8 cellular contexts compared by ENCODE assay signal in the genomic region with DNA sequence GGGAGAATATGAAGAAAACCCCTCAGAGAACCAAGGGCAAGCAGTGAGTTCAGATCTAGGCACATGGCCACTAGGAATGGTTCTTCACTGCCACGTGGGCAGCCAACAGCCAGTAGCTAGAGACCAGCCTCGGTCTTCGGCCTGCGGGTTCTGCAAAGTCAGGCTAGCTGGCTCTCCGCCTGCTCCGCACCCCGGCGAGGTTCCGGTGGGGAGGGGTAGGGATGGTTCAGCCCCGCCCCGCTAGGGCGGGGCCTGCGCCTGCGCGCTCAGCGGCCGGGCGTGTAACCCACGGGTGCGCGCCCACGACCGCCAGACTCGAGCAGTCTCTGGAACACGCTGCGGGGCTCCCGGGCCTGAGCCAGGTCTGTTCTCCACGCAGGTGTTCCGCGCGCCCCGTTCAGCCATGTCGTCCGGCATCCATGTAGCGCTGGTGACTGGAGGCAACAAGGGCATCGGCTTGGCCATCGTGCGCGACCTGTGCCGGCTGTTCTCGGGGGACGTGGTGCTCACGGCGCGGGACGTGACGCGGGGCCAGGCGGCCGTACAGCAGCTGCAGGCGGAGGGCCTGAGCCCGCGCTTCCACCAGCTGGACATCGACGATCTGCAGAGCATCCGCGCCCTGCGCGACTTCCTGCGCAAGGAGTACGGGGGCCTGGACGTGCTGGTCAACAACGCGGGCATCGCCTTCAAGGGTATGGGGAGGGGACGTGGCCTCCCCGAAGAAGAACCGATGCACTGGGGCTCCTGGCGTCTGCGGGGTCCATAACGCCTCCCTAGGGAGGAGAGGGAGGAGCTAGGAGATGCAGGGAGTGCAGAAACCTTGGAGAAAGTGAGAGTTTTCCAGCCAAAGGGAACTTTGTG. TPM values are rescaled to one million over a fixed set of nuclear protein-coding genes. Genes with fewer than 3 reads are reported as not detected.
DNase-seq lines count a peak whose midpoint lies in the region; ATAC-seq and TF ChIP-seq lines count a peak whose summit lies in the region.

CBR1 (plus strand) TSS at position 312 of the 861 bp plus-strand sequence; CDS start at position 404, 92 bp downstream.

- peak within 1 kb of the TSS; percentile 91 for H3K27ac ChIP-seq in left ventricle myocardium inferior (replicated peaks)
- peak within 1 kb of the TSS; percentile 81 to 86 (median 83) for H3K27ac ChIP-seq in upper lobe of left lung

- H3K27ac Mint-ChIP-seq in T-helper 17 cell (peak within 1 kb of the TSS; percentile 4), progenitor cell of endocrine pancreas (peak within 1 kb of the TSS; percentile 73)

- intact Hi-C loops in left ventricle myocardium inferior (cut with micrococcal nuclease) = no loop called here

- H3K4me3 Mint-ChIP-seq in T-helper 17 cell = peak within 1 kb of the TSS; percentile 89
- H3K4me3 Mint-ChIP-seq in progenitor cell of endocrine pancreas (ENCODE audit: low read depth) = peak within 1 kb of the TSS; percentile 76

- peaks cover 42% of the 10 kb centered on the region for H3K4me1 ChIP-seq in left ventricle myocardium inferior
- peaks cover 26 to 35% (median 31%) of the 10 kb centered on the region in 4 donors for H3K4me1 ChIP-seq in upper lobe of left lung

- H3K4me3 ChIP-seq in left ventricle myocardium inferior = peak within 1 kb of the TSS; percentile 89
- H3K4me3 ChIP-seq in upper lobe of left lung = peak within 1 kb of the TSS; percentile 74 to 94 (median 84)

- TF ChIP-seq POLR2A in upper lobe of left lung (IDR thresholded peaks at IDR 0.05) = peak; percentile 11 to 91 (median 72)

- 0 to 1% methylated on average over 29 to 36 of the region's 71 CpGs for WGBS in upper lobe of left lung, 2 donors

- H3K27me3 Mint-ChIP-seq in T-helper 17 cell = peaks cover 7% of the 10 kb centered on the region
- H3K27me3 Mint-ChIP-seq in progenitor cell of endocrine pancreas = no peaks in the 10 kb centered on the region

- H3K9me3 ChIP-seq in T-helper 17 cell (ENCODE audit: control insufficient read depth, low read length, poor library complexity, severe bottlenecking) = no peaks in the 10 kb centered on the region
- peaks cover 5% of the 10 kb centered on the region for H3K9me3 ChIP-seq in left ventricle myocardium inferior (replicated peaks)
- H3K9me3 ChIP-seq in upper lobe of left lung = peaks cover 0 to 6% (median 4%) of the 10 kb centered on the region in 4 donors

- peaks cover 23% of the 10 kb centered on the region for H3K4me1 Mint-ChIP-seq in T-helper 17 cell
- H3K4me1 Mint-ChIP-seq in progenitor cell of endocrine pancreas (ENCODE audit: low read depth) = peaks cover 13% of the 10 kb centered on the region

- ATAC-seq in HG02642 (IDR thresholded peaks at IDR 0.05; ENCODE audit: poor library complexity, unreplicated experiment) (peak; percentile 99), T-helper 17 cell (peak; percentile 96), upper lobe of left lung (ENCODE audit: low FRiP score in 2 of 2) (peak; percentile 96 to 99)

- peaks cover 9% of the 10 kb centered on the region for H3K9me3 Mint-ChIP-seq in progenitor cell of endocrine pancreas (ENCODE audit: low read depth)

- peaks cover 12% of the 10 kb centered on the region for H3K36me3 ChIP-seq in left ventricle myocardium inferior
- H3K36me3 ChIP-seq in upper lobe of left lung = peaks cover 0 to 18% (median 6%) of the 10 kb centered on the region in 4 donors

- H3K36me3 Mint-ChIP-seq in T-helper 17 cell (ENCODE audit: low read depth) (peaks cover 7% of the 10 kb centered on the region), progenitor cell of endocrine pancreas (ENCODE audit: insufficient read depth) (peaks cover 4% of the 10 kb centered on the region)

- DNase-seq in GM10266 (ENCODE audit: extremely low spot score) = peak; percentile 86
- peak; percentile 66 for DNase-seq in NCI-H1436 (lab: John Stamatoyannopoulos, UW)
- peak; percentile 62 to 78 (median 78) for DNase-seq in T-helper 17 cell
- DNase-seq in amygdala (lab: John Stamatoyannopoulos, UW) = peak; percentile 21 to 98 (median 95)
- peak; percentile 96 for DNase-seq in left ventricle myocardium inferior
- peak; percentile 24 for DNase-seq in progenitor cell of endocrine pancreas (ENCODE audit: low spot score, unreplicated experiment)
- peak; percentile 97 to 98 for DNase-seq in upper lobe of left lung

- H3K27me3 ChIP-seq in left ventricle myocardium inferior (ENCODE audit: low read depth) = no peaks in the 10 kb centered on the region
- H3K27me3 ChIP-seq in upper lobe of left lung = no peaks in the 10 kb centered on the region

- TF ChIP-seq CTCF in GM10266 (IDR thresholded peaks at IDR 0.05; ENCODE audit: control insufficient read depth, insufficient read depth, low read depth, missing control alignments) = no peak
- peak; percentile 19 for TF ChIP-seq CTCF in left ventricle myocardium inferior (IDR thresholded peaks at IDR 0.05; ENCODE audit: borderline replicate concordance)
- TF ChIP-seq CTCF in progenitor cell of endocrine pancreas (IDR thresholded peaks at IDR 0.05; ENCODE audit: unreplicated experiment) = no peak
- peak in 3 of 6 experiments; percentile 24 to 40 (median 27) for TF ChIP-seq CTCF in upper lobe of left lung (IDR thresholded peaks at IDR 0.05)

- TF ChIP-seq EP300 in upper lobe of left lung (IDR thresholded peaks at IDR 0.05) = peak in 1 of 4 donors; percentile 61

RNA-seq across cellular contexts. Expression of gene CBR1, which starts in this region (rescaled TPM):
- total RNA-seq in T-helper 17 cell (1 to 10 TPM; 4.2 to 6.3 TPM), left ventricle myocardium inferior (28.1 TPM), progenitor cell of endocrine pancreas (13.2 and 13.5 TPM in 2 replicates), upper lobe of left lung (100 to 1,000 TPM in 3 of 6 donors, 10 to 100 TPM in 3; 62.6 to 322 (median 106) TPM)

Comparison
In these comparisons a context has a peak if more than half of its experiments do, and no peak if none do; other contexts are left out.
1. Peak in every context shown above with its lines: DNase-seq, ATAC-seq, H3K4me3 ChIP-seq and H3K27ac ChIP-seq.
2. DNase-seq: peak in every context shown above with its lines; median percentile 98 in upper lobe of left lung; 96 in left ventricle myocardium inferior; 95 in amygdala; 86 in GM10266; 78 in T-helper 17 cell; 66 in NCI-H1436; 24 in progenitor cell of endocrine pancreas.